ENCODE assay signal across 9 cellular contexts in genomic region chr11:119148855-119149370, GRCh38. TPM values are rescaled to one million over a fixed set of nuclear protein-coding genes. Genes with fewer than 3 reads are reported as not detected.
DNase-seq lines count a peak whose midpoint lies in the region; ATAC-seq and TF ChIP-seq lines count a peak whose summit lies in the region.
"Had no signal": no experiment of that assay in that cellular context is flagged by ENCODE, and none has a peak within 500 bp of the region (broad histone marks: within the 10 kb centered on the region; RNA-seq: fewer than 3 reads in every experiment).

Gene ABCG4 (plus strand): TSS chr11:119149052. CDS start chr11:119149966, 914 bp downstream.

- TF ChIP-seq CTCF in Calu3 (IDR thresholded peaks at IDR 0.05; ENCODE audit: unreplicated experiment) (no peak), NB4 (IDR thresholded peaks at IDR 0.05; ENCODE audit: low read depth, low read length) (no peak)

- peak within 1 kb of the TSS; percentile 40 to 57 (median 45) for H3K9ac ChIP-seq in skeletal muscle tissue (ENCODE audit: low read depth in 1 of 3, low read length in 3 of 3)

- H3K27me3 Mint-ChIP-seq in Calu3 (ENCODE audit: unreplicated experiment), result peaks cover 61% of the 10 kb centered on the region
- peaks cover 60% of the 10 kb centered on the region for H3K27me3 Mint-ChIP-seq in activated naive CD8-positive, alpha-beta T cell treated with anti-CD3 and anti-CD28 coated beads, Interleukin-2, amount 10 ng/mL, durations not matched to agents 7 days and 5 days

- intact Hi-C loops in Calu3 (cut with micrococcal nuclease; ENCODE audit: unreplicated experiment), result no loop called here

- H3K36me3 ChIP-seq in iPS DF 6.9 (ENCODE audit: control insufficient read depth, insufficient read depth, low read length) (no peaks in the 10 kb centered on the region), skeletal muscle tissue (ENCODE audit: control insufficient read depth in 3 of 3, insufficient read depth in 3 of 3, low read length in 3 of 3) (no peaks in the 10 kb centered on the region)

- DNase-seq in Calu3 (no peak), NB4 (ENCODE audit: low read depth) (peak; percentile 45), iPS DF 6.9 (ENCODE audit: low read depth, low spot score) (no peak), Kasumi-1 (lab: John Stamatoyannopoulos, UW) (no peak), HPDE6-E6E7 (ENCODE audit: extremely low spot score) (no peak)
- peak; percentile 63 for DNase-seq in activated naive CD8-positive, alpha-beta T cell treated with anti-CD3 and anti-CD28 coated beads, Interleukin-2, amount 10 ng/mL, durations not matched to agents 7 days and 5 days

- H3K27ac Mint-ChIP-seq in Calu3 (ENCODE audit: unreplicated experiment), result no peak within 1 kb of the TSS
- H3K27ac Mint-ChIP-seq in activated naive CD8-positive, alpha-beta T cell treated with anti-CD3 and anti-CD28 coated beads, Interleukin-2, amount 10 ng/mL, durations not matched to agents 7 days and 5 days, result no peak within 1 kb of the TSS

- peaks cover 22% of the 10 kb centered on the region for H3K27me3 ChIP-seq in iPS DF 6.9 (ENCODE audit: control insufficient read depth, insufficient read depth, low read length)
- peaks cover 10 to 25% (median 25%) of the 10 kb centered on the region in 3 donors for H3K27me3 ChIP-seq in skeletal muscle tissue (ENCODE audit: control insufficient read depth in 3 of 3, insufficient read depth in 3 of 3, low read length in 3 of 3)

- ATAC-seq in activated naive CD8-positive, alpha-beta T cell treated with anti-CD3 and anti-CD28 coated beads, Interleukin-2, amount 10 ng/mL, durations not matched to agents 7 days and 5 days (ENCODE audit: low read depth), result peak; percentile 57
- ATAC-seq in GM19455 (IDR thresholded peaks at IDR 0.05; ENCODE audit: unreplicated experiment), result no peak

- no CpG with 5 or more reads among the region's 58 CpGs for WGBS in iPS DF 6.9 (ENCODE audit: insufficient coverage, insufficient read length)

- no peak for TF ChIP-seq POLR2A in NB4 (IDR thresholded peaks at IDR 0.05; ENCODE audit: extremely low read depth, insufficient read length)

- no peaks in the 10 kb centered on the region for H3K9me3 Mint-ChIP-seq in Calu3 (ENCODE audit: low read depth, unreplicated experiment)
- no peaks in the 10 kb centered on the region for H3K9me3 Mint-ChIP-seq in activated naive CD8-positive, alpha-beta T cell treated with anti-CD3 and anti-CD28 coated beads, Interleukin-2, amount 10 ng/mL, durations not matched to agents 7 days and 5 days

- H3K4me3 Mint-ChIP-seq in Calu3 (ENCODE audit: low read depth, unreplicated experiment), result peak within 1 kb of the TSS; percentile 56
- H3K4me3 Mint-ChIP-seq in activated naive CD8-positive, alpha-beta T cell treated with anti-CD3 and anti-CD28 coated beads, Interleukin-2, amount 10 ng/mL, durations not matched to agents 7 days and 5 days, result peak within 1 kb of the TSS; percentile 80

- CTCF ChIA-PET in Calu3 (lab: Charles Lee), result interaction anchor here (0.9 kb wide), 1 partner anchor 20 kb away, joined by 3 read pairs; the partner anchor contains the start of gene NLRX1

- H3K9me3 ChIP-seq in iPS DF 6.9 (ENCODE audit: control insufficient read depth, insufficient read depth, low read length) (no peaks in the 10 kb centered on the region), skeletal muscle tissue (ENCODE audit: control insufficient read depth in 3 of 3, low read length in 3 of 3) (no peaks in the 10 kb centered on the region)

- POLR2A ChIA-PET in activated naive CD8-positive, alpha-beta T cell treated with anti-CD3 and anti-CD28 coated beads, Interleukin-2, amount 10 ng/mL, durations not matched to agents 7 days and 5 days (lab: Charles Lee), result interaction anchor here (1.0 to 1.4 kb wide), 4 partner anchors 9 to 27 kb away, joined by 3 to 6 read pairs (median 4); partner anchors contain the start of genes HINFP and NLRX1

- H3K4me1 Mint-ChIP-seq in Calu3 (ENCODE audit: low read depth, unreplicated experiment), result no peaks in the 10 kb centered on the region
- peaks cover 12% of the 10 kb centered on the region for H3K4me1 Mint-ChIP-seq in activated naive CD8-positive, alpha-beta T cell treated with anti-CD3 and anti-CD28 coated beads, Interleukin-2, amount 10 ng/mL, durations not matched to agents 7 days and 5 days

- peaks cover 6% of the 10 kb centered on the region for H3K36me3 Mint-ChIP-seq in Calu3 (ENCODE audit: insufficient read depth, unreplicated experiment)
- no peaks in the 10 kb centered on the region for H3K36me3 Mint-ChIP-seq in activated naive CD8-positive, alpha-beta T cell treated with anti-CD3 and anti-CD28 coated beads, Interleukin-2, amount 10 ng/mL, durations not matched to agents 7 days and 5 days

- H3K4me1 ChIP-seq in iPS DF 6.9 (ENCODE audit: control insufficient read depth, insufficient read depth, low read length), result peaks cover 5% of the 10 kb centered on the region
- peaks cover 8 to 20% (median 12%) of the 10 kb centered on the region in 3 donors for H3K4me1 ChIP-seq in skeletal muscle tissue (ENCODE audit: control insufficient read depth in 3 of 3, insufficient read depth in 3 of 3, low read length in 3 of 3)

- H3K4me3 ChIP-seq in NB4 (ENCODE audit: low read depth, low read length), result no peak within 1 kb of the TSS
- peak within 1 kb of the TSS; percentile 64; the same call in 1 of the 2 replicates for H3K4me3 ChIP-seq in iPS DF 6.9 (ENCODE audit: low read length)
- H3K4me3 ChIP-seq in skeletal muscle tissue (ENCODE audit: low read length in 3 of 3), result peak within 1 kb of the TSS; percentile 67 to 70 (median 69)

- H3K27ac ChIP-seq in iPS DF 6.9 (ENCODE audit: low read length) (no peak within 1 kb of the TSS), skeletal muscle tissue (ENCODE audit: low read depth, low read length) (no peak within 1 kb of the TSS)

- BruUV-seq in Calu3 (replicated peaks; lab: Mats Ljungman, UMichigan), result no TSS peak

RNA-seq across cellular contexts. Expression of gene ABCG4, which starts in this region (rescaled TPM):
- total RNA-seq in Calu3 (2022), result not detected in 2 replicates
- total RNA-seq in activated naive CD8-positive, alpha-beta T cell treated with anti-CD3 and anti-CD28 coated beads, Interleukin-2, amount 10 ng/mL, durations not matched to agents 7 days and 5 days, result not detected
- under 0.01 TPM for total RNA-seq in skeletal muscle tissue
- total RNA-seq: NCI-H460 had no signal

Comparison
In these comparisons a context has a peak if more than half of its experiments do, and no peak if none do; other contexts are left out.
1. Peak in DNase-seq and ATAC-seq in activated naive CD8-positive, alpha-beta T cell treated with anti-CD3 and anti-CD28 coated beads, Interleukin-2, amount 10 ng/mL, durations not matched to agents 7 days and 5 days; RNA of the gene not detected or under 1 TPM.